Comparison of ENCODE assay signal across 25 cellular contexts in the genomic region with DNA sequence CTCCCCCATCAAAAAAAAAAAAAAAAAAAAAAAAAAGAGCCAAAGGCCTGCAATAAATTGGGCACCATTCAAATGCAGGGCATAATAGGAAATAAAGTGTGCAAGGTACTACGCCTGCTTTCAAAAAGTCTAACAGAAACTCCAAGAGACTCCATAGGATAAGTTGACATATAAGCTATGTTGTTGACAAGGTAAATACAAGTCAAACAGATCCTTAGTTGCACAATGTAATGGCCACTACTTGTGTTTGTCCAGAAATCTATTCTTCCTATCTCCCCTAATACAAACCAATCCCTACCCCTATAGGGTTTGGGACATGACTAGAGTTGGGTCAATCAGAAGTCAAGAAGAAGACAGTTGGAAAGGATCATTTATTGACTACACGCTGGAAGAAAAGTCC.
"Had no signal": no experiment of that assay in that cellular context is flagged by ENCODE, and none has a peak within 500 bp of the region (broad histone marks: within the 10 kb centered on the region; RNA-seq: fewer than 3 reads in every experiment).

No MANE protein-coding gene starts in this region.

- FAIRE-seq: keratinocyte, small intestine had no signal

- H3K9ac ChIP-seq: parathyroid adenoma had no signal

- H3K27ac ChIP-seq: left lung, lower lobe of right lung, parathyroid adenoma, right atrium auricular region, vagina had no signal

- H3K27me3 ChIP-seq: left lung, right atrium auricular region, tibial nerve, vagina had no signal

- ATAC-seq: left cardiac atrium; left lung; lower lobe of right lung; naive thymus-derived CD8-positive, alpha-beta T cell; sciatic nerve; stimulated activated memory B cell treated with anti-CD40 and anti-IgM and Interleukin-4, amounts not matched to agents 10 μg/mL and 1 μg/mL and 100 μg/mL, for 72 hours; stimulated activated naive CD8-positive, alpha-beta T cell treated with anti-CD3 and anti-CD28 coated beads, Interleukin-15, amount 100 ng/mL, for 72 hours had no signal

- H3K36me3 ChIP-seq: vagina had no signal

- DNase-seq: head of caudate nucleus; hippocampal formation; kidney glomerular epithelial cell; left cardiac atrium; left lung; lower lobe of right lung; mammary epithelial cell; mesenchymal stem cell; naive thymus-derived CD8-positive, alpha-beta T cell; occipital lobe; small intestine; stimulated activated CD4-positive, alpha-beta T cell treated with anti-CD3 and anti-CD28 coated beads, Interleukin-1b, Interleukin-23, amount 100 ng/mL, for 48 hours; stimulated activated CD4-positive, alpha-beta T cell treated with anti-CD3 and anti-CD28 coated beads, Interleukin-2, amount 100 ng/mL, for 48 hours; stimulated activated CD4-positive, alpha-beta T cell treated with anti-CD3 and anti-CD28 coated beads, Interleukin-4, amount 100 ng/mL, for 4 hours; stimulated activated CD8-positive, alpha-beta memory T cell treated with anti-CD3 and anti-CD28 coated beads, Interleukin-4, amount 100 ng/mL, for 48 hours; stimulated activated naive CD4-positive, alpha-beta T cell treated with Interleukin-2 at 50 U/mL for 16 hours; stimulated activated naive CD8-positive, alpha-beta T cell treated with anti-CD3 and anti-CD28 coated beads, Interleukin-15, amount 100 ng/mL, for 72 hours; substantia nigra had no signal

- H3K4me3 ChIP-seq: left lung, lower lobe of right lung, right atrium auricular region, tibial nerve, vagina had no signal

- H2AFZ ChIP-seq: parathyroid adenoma had no signal

- H3K4me1 ChIP-seq: parathyroid adenoma had no signal

- H3K9me3 ChIP-seq: left lung, lower lobe of right lung, right atrium auricular region, tibial nerve, vagina had no signal
